8 cellular contexts compared by ENCODE assay signal in genomic region chr9:129139233-129139992, GRCh38. TPM values are rescaled to one million over a fixed set of nuclear protein-coding genes. Genes with fewer than 3 reads are reported as not detected.
DNase-seq lines count a peak whose midpoint lies in the region; ATAC-seq and TF ChIP-seq lines count a peak whose summit lies in the region.

No MANE protein-coding gene starts in this region.

- ATAC-seq in HG03097 (IDR thresholded peaks at IDR 0.05; ENCODE audit: low FRiP score, unreplicated experiment) (peak; percentile 33), GM18505 (IDR thresholded peaks at IDR 0.05; ENCODE audit: unreplicated experiment) (no peak)
- peak; percentile 56 to 69 for ATAC-seq in activated CD4-positive, CD25-positive, alpha-beta regulatory T cell treated with anti-CD3 and anti-CD28 coated beads, Interleukin-2, amount 50 U/mL, for 24 hours

- H3K36me3 ChIP-seq in kidney epithelial cell (ENCODE audit: control insufficient read depth, insufficient read depth, low read length), result peaks cover 2% of the 10 kb centered on the region

- TF ChIP-seq CTCF in kidney epithelial cell (IDR thresholded peaks at IDR 0.05; ENCODE audit: insufficient read depth, low read length, poor library complexity, severe bottlenecking), result peak; percentile 72

- DNase-seq in GDM1 (lab: John Stamatoyannopoulos, UW) (peak; percentile 68), NCI-H345 treated with DMSO at 0.1 percent for 48 hours (lab: John Stamatoyannopoulos, UW; ENCODE audit: unreplicated experiment) (peak; percentile 60), cerebellum (ENCODE audit: low spot score) (peak; percentile 92), kidney epithelial cell (ENCODE audit: low read depth) (no peak)
- peak; percentile 80 for DNase-seq in stimulated activated CD4-positive, alpha-beta T cell treated with anti-CD3 and anti-CD28 coated beads, Interleukin-15, amount 100 ng/mL, for 24 hours

- no peaks in the 10 kb centered on the region for H3K27me3 ChIP-seq in kidney epithelial cell (ENCODE audit: control insufficient read depth, insufficient read depth, low read length)

- no peak overlapping the region for H3K4me3 ChIP-seq in kidney epithelial cell (ENCODE audit: low read depth, low read length)

- no peak for TF ChIP-seq POLR2A in GM18505 (IDR thresholded peaks at IDR 0.05; ENCODE audit: borderline replicate concordance, extremely low read depth, insufficient read depth, insufficient read length)

RNA-seq across cellular contexts. Expression of gene PTPA, which starts 28.2 kb away (rescaled TPM):
- 42.3 TPM for total RNA-seq in cerebellum
- total RNA-seq in kidney epithelial cell, result 156 and 167 TPM in 2 replicates

RNA-seq across cellular contexts. Expression of gene CRAT, which starts 28.8 kb away (rescaled TPM):
- total RNA-seq in cerebellum (16.8 TPM), kidney epithelial cell (29.1 and 29.4 TPM in 2 replicates)

RNA-seq across cellular contexts. Expression of gene IER5L, which starts 38.6 kb away (rescaled TPM):
- total RNA-seq in cerebellum (9.1 TPM), kidney epithelial cell (51.8 and 60.4 TPM in 2 replicates)

RNA-seq across cellular contexts. Expression of gene DOLPP1, which starts 58.5 kb away (rescaled TPM):
- total RNA-seq in cerebellum, result 12.0 TPM
- 15.3 and 15.5 TPM in 2 replicates for total RNA-seq in kidney epithelial cell
